Comparison of ENCODE assay signal across 10 cellular contexts in the genomic region with DNA sequence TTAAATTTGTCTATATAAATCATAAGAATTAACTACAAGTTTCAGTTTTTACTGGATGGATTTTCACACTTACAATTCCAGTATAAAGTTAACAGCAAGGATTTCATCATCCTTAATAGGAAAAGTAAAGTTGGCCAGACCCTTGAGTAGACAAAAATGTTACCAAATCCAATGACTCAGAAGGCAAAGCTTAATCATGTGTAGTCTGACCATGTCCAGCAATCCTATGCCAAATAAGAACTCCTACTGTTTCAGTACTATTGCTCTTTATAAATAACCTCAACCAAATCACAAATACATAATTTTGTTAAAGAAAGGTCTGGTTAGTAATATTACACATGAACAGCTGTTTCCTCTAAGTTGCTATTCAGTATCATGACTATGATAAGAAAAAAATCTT. TPM values are rescaled to one million over a fixed set of nuclear protein-coding genes. Genes with fewer than 3 reads are reported as not detected.
DNase-seq lines count a peak whose midpoint lies in the region; ATAC-seq, FAIRE-seq and TF ChIP-seq lines count a peak whose summit lies in the region.
"Had no signal": no experiment of that assay in that cellular context is flagged by ENCODE, and none has a peak within 500 bp of the region (broad histone marks: within the 10 kb centered on the region; RNA-seq: fewer than 3 reads in every experiment).

No MANE protein-coding gene starts in this region.

- no peak for ATAC-seq in HG02610 (IDR thresholded peaks at IDR 0.05; ENCODE audit: unreplicated experiment)

- no peaks in the 10 kb centered on the region for H3K27me3 ChIP-seq in kidney epithelial cell (ENCODE audit: control insufficient read depth, insufficient read depth, low read length)
- no peaks in the 10 kb centered on the region for H3K27me3 ChIP-seq in adrenal gland
- H3K27me3 ChIP-seq: SJSA1 had no signal

- peaks cover 5 to 13% of the 10 kb centered on the region in 2 donors for H3K4me1 ChIP-seq in adrenal gland (replicated peaks in 1 of 2)

- H3K9me3 ChIP-seq in adrenal gland (replicated peaks in 1 of 3) = no peaks in the 10 kb centered on the region
- H3K9me3 ChIP-seq: SJSA1 had no signal

- H3K4me3 Mint-ChIP-seq in chondrocyte (ENCODE audit: unreplicated experiment) = no peak overlapping the region
- no peak overlapping the region for H3K4me3 Mint-ChIP-seq in activated T-helper 2 cell treated with anti-CD3 and anti-CD28 coated beads, Interferon-gamma antibody, Interleukin-2, Interleukin-4, amounts not matched to agents 10 μg/mL and 5 μg/mL and 100 μg/mL, durations not matched to agents 14 hours and 24 hours and 36 hours (ENCODE audit: low read depth)
- H3K4me3 Mint-ChIP-seq: activated CD4-positive, alpha-beta memory T cell treated with anti-CD3 and anti-CD28 coated beads, Interleukin-2, amount 10 ng/mL, durations not matched to agents 7 days and 5 days had no signal

- TF ChIP-seq CTCF in chondrocyte (IDR thresholded peaks at IDR 0.05) = no peak
- no peak for TF ChIP-seq CTCF in kidney epithelial cell (IDR thresholded peaks at IDR 0.05; ENCODE audit: insufficient read depth, low read length, poor library complexity, severe bottlenecking)
- TF ChIP-seq CTCF in adrenal gland (IDR thresholded peaks at IDR 0.05) = no peak

- H3K36me3 ChIP-seq in kidney epithelial cell (ENCODE audit: control insufficient read depth, insufficient read depth, low read length) (no peaks in the 10 kb centered on the region), adrenal gland (replicated peaks in 1 of 2) (no peaks in the 10 kb centered on the region)

- TF ChIP-seq POLR2A in adrenal gland (IDR thresholded peaks at IDR 0.05) = no peak

- H3K27ac ChIP-seq in adrenal gland = peak overlapping the region in 1 of 5 donors; percentile 3
- H3K27ac ChIP-seq: SJSA1 had no signal

- H3K4me3 ChIP-seq in kidney epithelial cell (ENCODE audit: low read depth, low read length) = no peak overlapping the region
- H3K4me3 ChIP-seq in adrenal gland = no peak overlapping the region
- H3K4me3 ChIP-seq: SJSA1 had no signal

- H3K9me3 Mint-ChIP-seq in chondrocyte (ENCODE audit: low read depth) = peaks cover 5% of the 10 kb centered on the region
- peaks cover 3% of the 10 kb centered on the region for H3K9me3 Mint-ChIP-seq in activated T-helper 2 cell treated with anti-CD3 and anti-CD28 coated beads, Interferon-gamma antibody, Interleukin-2, Interleukin-4, amounts not matched to agents 10 μg/mL and 5 μg/mL and 100 μg/mL, durations not matched to agents 14 hours and 24 hours and 36 hours

- H3K27me3 Mint-ChIP-seq in chondrocyte (ENCODE audit: low read depth) = no peaks in the 10 kb centered on the region
- H3K27me3 Mint-ChIP-seq in activated T-helper 2 cell treated with anti-CD3 and anti-CD28 coated beads, Interferon-gamma antibody, Interleukin-2, Interleukin-4, amounts not matched to agents 10 μg/mL and 5 μg/mL and 100 μg/mL, durations not matched to agents 14 hours and 24 hours and 36 hours (ENCODE audit: low read depth) = no peaks in the 10 kb centered on the region
- H3K27me3 Mint-ChIP-seq: activated CD4-positive, alpha-beta memory T cell treated with anti-CD3 and anti-CD28 coated beads, Interleukin-2, amount 10 ng/mL, durations not matched to agents 7 days and 5 days had no signal

- peaks cover 82% of the 10 kb centered on the region for H3K4me1 Mint-ChIP-seq in chondrocyte (ENCODE audit: low read depth)
- H3K4me1 Mint-ChIP-seq in activated T-helper 2 cell treated with anti-CD3 and anti-CD28 coated beads, Interferon-gamma antibody, Interleukin-2, Interleukin-4, amounts not matched to agents 10 μg/mL and 5 μg/mL and 100 μg/mL, durations not matched to agents 14 hours and 24 hours and 36 hours (ENCODE audit: low read depth) = no peaks in the 10 kb centered on the region
- H3K4me1 Mint-ChIP-seq: activated CD4-positive, alpha-beta memory T cell treated with anti-CD3 and anti-CD28 coated beads, Interleukin-2, amount 10 ng/mL, durations not matched to agents 7 days and 5 days had no signal

- FAIRE-seq in HTR-8/SVneo (lab: Jason Lieb, UNC) = no peak
- FAIRE-seq in urothelium cell line (lab: Jason Lieb, UNC) = no peak

- peak overlapping the region; percentile 88 for H3K27ac Mint-ChIP-seq in chondrocyte (ENCODE audit: unreplicated experiment)
- no peak overlapping the region for H3K27ac Mint-ChIP-seq in activated T-helper 2 cell treated with anti-CD3 and anti-CD28 coated beads, Interferon-gamma antibody, Interleukin-2, Interleukin-4, amounts not matched to agents 10 μg/mL and 5 μg/mL and 100 μg/mL, durations not matched to agents 14 hours and 24 hours and 36 hours
- H3K27ac Mint-ChIP-seq: activated CD4-positive, alpha-beta memory T cell treated with anti-CD3 and anti-CD28 coated beads, Interleukin-2, amount 10 ng/mL, durations not matched to agents 7 days and 5 days had no signal

- peaks cover 20% of the 10 kb centered on the region for H3K36me3 Mint-ChIP-seq in chondrocyte (ENCODE audit: low read depth)
- H3K36me3 Mint-ChIP-seq in activated T-helper 2 cell treated with anti-CD3 and anti-CD28 coated beads, Interferon-gamma antibody, Interleukin-2, Interleukin-4, amounts not matched to agents 10 μg/mL and 5 μg/mL and 100 μg/mL, durations not matched to agents 14 hours and 24 hours and 36 hours (ENCODE audit: low read depth) = no peaks in the 10 kb centered on the region

- intact Hi-C loops in adrenal gland (cut with DNase I) = no loop called here
- intact Hi-C loops in activated T-helper 2 cell treated with anti-CD3 and anti-CD28 coated beads, Interferon-gamma antibody, Interleukin-2, Interleukin-4, amounts not matched to agents 10 μg/mL and 5 μg/mL and 100 μg/mL, durations not matched to agents 14 hours and 24 hours and 36 hours (cut with micrococcal nuclease) = no loop called here

- DNase-seq in HTR-8/SVneo (ENCODE audit: insufficient read length, low spot score) = peak; percentile 54
- DNase-seq in chondrocyte (ENCODE audit: low spot score) = no peak
- DNase-seq in kidney epithelial cell (ENCODE audit: low read depth) = peak; percentile 82
- peak; percentile 12 for DNase-seq in urothelium cell line (ENCODE audit: low spot score)
- no peak for DNase-seq in adrenal gland
- no peak for DNase-seq in NAMALWA (ENCODE audit: low spot score)
- no peak for DNase-seq in activated T-helper 2 cell treated with anti-CD3 and anti-CD28 coated beads, Interferon-gamma antibody, Interleukin-2, Interleukin-4, amounts not matched to agents 10 μg/mL and 5 μg/mL and 100 μg/mL, durations not matched to agents 14 hours and 24 hours and 36 hours (ENCODE audit: low spot score)
- DNase-seq: activated CD4-positive, alpha-beta memory T cell treated with anti-CD3 and anti-CD28 coated beads, Interleukin-2, amount 10 ng/mL, durations not matched to agents 7 days and 5 days had no signal

RNA-seq across cellular contexts. Expression of gene PLOD2, which starts 35.0 kb away (rescaled TPM):
- total RNA-seq in chondrocyte (208 to 249 TPM (median 212 TPM) in 3 replicates), kidney epithelial cell (32.5 and 38.5 TPM in 2 replicates), adrenal gland (10 to 100 TPM; 24.4 to 79.0 (median 47.2) TPM)
- 10 to 100 TPM; 33.2 to 56.8 (median 33.6) TPM for polyA plus RNA-seq in adrenal gland
- 1.1 and 2.2 TPM in 2 replicates for total RNA-seq in activated T-helper 2 cell treated with anti-CD3 and anti-CD28 coated beads, Interferon-gamma antibody, Interleukin-2, Interleukin-4, amounts not matched to agents 10 μg/mL and 5 μg/mL and 100 μg/mL, durations not matched to agents 14 hours and 24 hours and 36 hours

Comparison
In these comparisons a context has a peak if more than half of its experiments do, and no peak if none do; other contexts are left out.
1. DNase-seq: peak in HTR-8/SVneo (single experiment), kidney epithelial cell (single experiment) and urothelium cell line (single experiment); none in chondrocyte (single experiment), adrenal gland (0 of 7), NAMALWA (single experiment) and activated T-helper 2 cell treated with anti-CD3 and anti-CD28 coated beads, Interferon-gamma antibody, Interleukin-2, Interleukin-4, amounts not matched to agents 10 μg/mL and 5 μg/mL and 100 μg/mL, durations not matched to agents 14 hours and 24 hours and 36 hours (single experiment).